ENCODE assay signal across 17 cellular contexts in the genomic region with DNA sequence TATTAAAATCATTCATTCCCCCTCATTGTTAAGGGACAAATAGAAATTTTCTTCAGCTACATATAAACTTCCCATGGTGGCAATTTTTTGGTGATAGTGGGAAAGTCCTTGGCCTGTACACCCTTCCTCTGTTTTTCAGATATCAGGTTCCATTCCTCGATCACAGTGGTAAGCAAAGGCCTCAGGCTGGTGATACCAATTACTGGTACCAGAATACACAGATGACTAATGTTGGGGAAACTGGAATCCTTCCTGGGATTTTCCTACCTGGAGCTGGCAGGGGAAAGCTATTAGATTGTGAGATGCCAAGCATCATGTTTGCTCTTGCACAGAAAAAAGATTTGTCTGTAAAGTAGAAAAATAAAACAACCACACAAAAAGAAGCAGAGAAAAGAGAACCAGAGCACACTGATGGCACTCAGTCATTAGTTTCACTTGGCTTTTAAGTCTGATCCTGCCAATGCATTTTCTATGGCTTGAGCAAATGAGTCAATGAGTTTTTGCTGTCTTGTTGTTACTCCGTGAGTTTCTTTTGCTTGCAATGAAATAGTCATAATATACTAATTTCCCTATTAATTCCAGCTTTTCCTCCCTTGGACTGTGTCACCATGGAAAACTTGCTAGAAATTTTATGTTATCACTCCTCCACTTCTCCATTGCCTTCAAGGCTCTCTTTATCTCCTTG.
DNase-seq lines count a peak whose midpoint lies in the region; ATAC-seq and TF ChIP-seq lines count a peak whose summit lies in the region.
"Had no signal": no experiment of that assay in that cellular context is flagged by ENCODE, and none has a peak within 500 bp of the region (broad histone marks: within the 10 kb centered on the region; RNA-seq: fewer than 3 reads in every experiment).

No MANE protein-coding gene starts in this region.

- H3K79me2 ChIP-seq in SK-N-SH (ENCODE audit: insufficient read depth) = peaks cover 49% of the 10 kb centered on the region

- H3K4me3 ChIP-seq in SK-N-SH (ENCODE audit: low read depth in 2 of 2, low read length in 1 of 2) (no peak overlapping the region), lower leg skin (ENCODE audit: low read depth, poor library complexity, severe bottlenecking) (no peak overlapping the region)
- H3K4me3 ChIP-seq: SK-N-MC had no signal

- POLR2A ChIA-PET in SK-N-SH (lab: Yijun Ruan, JAX) (no interaction called here), RWPE1 (lab: Yijun Ruan, JAX; ENCODE audit: low non-redundant PET) (no interaction called here)

- H4K20me1 ChIP-seq in SK-N-SH (ENCODE audit: insufficient read depth) = no peaks in the 10 kb centered on the region

- no peaks in the 10 kb centered on the region for H3K36me3 ChIP-seq in SK-N-SH (replicated peaks in 1 of 2; ENCODE audit: control insufficient read depth in 1 of 2, insufficient read depth in 2 of 2, low read length in 1 of 2)

- no peak for TF ChIP-seq POLR2A in lower leg skin (IDR thresholded peaks at IDR 0.05)

- CTCF ChIA-PET in SK-N-SH (lab: Yijun Ruan, JAX) (interaction anchor here (0.7 to 2.1 kb wide), 3 partner anchors 15 to 327 kb away, joined by 3 to 6 read pairs (median 3); no protein-coding TSS in a partner anchor), RWPE1 (lab: Yijun Ruan, JAX) (no interaction called here)

- no peaks in the 10 kb centered on the region for H3K9me2 ChIP-seq in SK-N-SH

- no peak overlapping the region for H2AFZ ChIP-seq in SK-N-SH (ENCODE audit: low read depth)

- peaks cover 11% of the 10 kb centered on the region for H3K9me3 Mint-ChIP-seq in glutamatergic neuron (ENCODE audit: unreplicated experiment)
- peaks cover 15% of the 10 kb centered on the region for H3K9me3 Mint-ChIP-seq in stimulated activated effector memory CD8-positive, alpha-beta T cell treated with anti-CD3 and anti-CD28 coated beads, Interleukin-12 subunit alpha, Interleukin-12 subunit beta, amount 100 ng/mL, for 72 hours
- H3K9me3 Mint-ChIP-seq: T-helper 1 cell treated with Interleukin-12 subunit alpha and Interleukin-12 subunit beta and Interleukin-4 antibody, amounts not matched to agents 30 μg/mL and 1 μg/mL, for 36 hours had no signal

- H3K9ac ChIP-seq in SK-N-SH = no peak overlapping the region

- peaks cover 12 to 13% of the 10 kb centered on the region in 2 experiments; a peak in 2 of 4 replicates for H3K4me1 ChIP-seq in SK-N-SH (ENCODE audit: control insufficient read depth in 1 of 2, insufficient read depth in 2 of 2, low read depth in 1 of 2, low read length in 1 of 2)

- H3K27ac Mint-ChIP-seq in glutamatergic neuron (ENCODE audit: unreplicated experiment) = peak overlapping the region; percentile 16
- H3K27ac Mint-ChIP-seq in stimulated activated effector memory CD8-positive, alpha-beta T cell treated with anti-CD3 and anti-CD28 coated beads, Interleukin-12 subunit alpha, Interleukin-12 subunit beta, amount 100 ng/mL, for 72 hours = no peak overlapping the region
- H3K27ac Mint-ChIP-seq: T-helper 1 cell treated with Interleukin-12 subunit alpha and Interleukin-12 subunit beta and Interleukin-4 antibody, amounts not matched to agents 30 μg/mL and 1 μg/mL, for 36 hours had no signal

- no peak overlapping the region for H3K4me3 Mint-ChIP-seq in glutamatergic neuron (ENCODE audit: unreplicated experiment)
- no peak overlapping the region for H3K4me3 Mint-ChIP-seq in stimulated activated effector memory CD8-positive, alpha-beta T cell treated with anti-CD3 and anti-CD28 coated beads, Interleukin-12 subunit alpha, Interleukin-12 subunit beta, amount 100 ng/mL, for 72 hours
- H3K4me3 Mint-ChIP-seq: T-helper 1 cell treated with Interleukin-12 subunit alpha and Interleukin-12 subunit beta and Interleukin-4 antibody, amounts not matched to agents 30 μg/mL and 1 μg/mL, for 36 hours had no signal

- peaks cover 6% of the 10 kb centered on the region for H3K27me3 Mint-ChIP-seq in glutamatergic neuron (ENCODE audit: unreplicated experiment)

- H3K27me3 ChIP-seq in SK-N-SH (ENCODE audit: insufficient read depth) = no peaks in the 10 kb centered on the region

- peaks cover 56% of the 10 kb centered on the region for H3K4me1 Mint-ChIP-seq in glutamatergic neuron (ENCODE audit: low read depth, unreplicated experiment)
- no peaks in the 10 kb centered on the region for H3K4me1 Mint-ChIP-seq in stimulated activated effector memory CD8-positive, alpha-beta T cell treated with anti-CD3 and anti-CD28 coated beads, Interleukin-12 subunit alpha, Interleukin-12 subunit beta, amount 100 ng/mL, for 72 hours

- no peak for DNase-seq in SK-N-SH
- peak; percentile 8 for DNase-seq in RWPE1 (ENCODE audit: low spot score)
- DNase-seq in glutamatergic neuron = no peak
- DNase-seq in lower leg skin (ENCODE audit: low spot score in 2 of 2) = no peak
- no peak for DNase-seq in effector CD8-positive, alpha-beta T cell (lab: John Stamatoyannopoulos, UW)
- no peak for DNase-seq in stimulated activated effector memory CD8-positive, alpha-beta T cell treated with anti-CD3 and anti-CD28 coated beads, Interleukin-12 subunit alpha, Interleukin-12 subunit beta, amount 100 ng/mL, for 72 hours (ENCODE audit: low spot score in 2 of 2)
- DNase-seq: Karpas-422; NCI-H1436; NCI-H2029 treated with DMSO at 0.1 percent for 48 hours; NCI-H526; NK-92 treated with Interleukin-12 subunit alpha and Interleukin-12 subunit beta, amount 100 ng/mL, for 24 hours; OCI-M1 had no signal

- peak overlapping the region in 1 of 2 experiments; percentile 38; a peak in 2 of 4 replicates for H3K27ac ChIP-seq in SK-N-SH (ENCODE audit: low read depth in 2 of 2, low read length in 1 of 2)
- no peak overlapping the region for H3K27ac ChIP-seq in RWPE1
- H3K27ac ChIP-seq: SK-N-MC had no signal

- H3K9me3 ChIP-seq in SK-N-SH = no peaks in the 10 kb centered on the region

- H3F3A ChIP-seq in SK-N-SH (replicated peaks; ENCODE audit: insufficient read depth) = peaks cover 33% of the 10 kb centered on the region

- ATAC-seq in SK-N-SH treated with all-trans-retinoic acid at 6 μM for 48 hours (no peak), HG02884 (IDR thresholded peaks at IDR 0.05; ENCODE audit: unreplicated experiment) (no peak)
- ATAC-seq in stimulated activated effector memory CD8-positive, alpha-beta T cell treated with anti-CD3 and anti-CD28 coated beads, Interleukin-12 subunit alpha, Interleukin-12 subunit beta, amount 100 ng/mL, for 72 hours = no peak
- ATAC-seq: Right ventricle myocardium inferior had no signal

- TF ChIP-seq CTCF in SK-N-SH (IDR thresholded peaks at IDR 0.05) = no peak
- no peak for TF ChIP-seq CTCF in RWPE1 (conservative IDR thresholded peaks at IDR 0.05; ENCODE audit: low read depth)
- no peak for TF ChIP-seq CTCF in glutamatergic neuron (IDR thresholded peaks at IDR 0.05; ENCODE audit: partially characterized antibody, unreplicated experiment)
- no peak for TF ChIP-seq CTCF in lower leg skin (IDR thresholded peaks at IDR 0.05)

- H3K4me2 ChIP-seq in SK-N-SH = no peak overlapping the region

- H3K36me3 Mint-ChIP-seq in glutamatergic neuron (ENCODE audit: unreplicated experiment) = no peaks in the 10 kb centered on the region
- no peaks in the 10 kb centered on the region for H3K36me3 Mint-ChIP-seq in stimulated activated effector memory CD8-positive, alpha-beta T cell treated with anti-CD3 and anti-CD28 coated beads, Interleukin-12 subunit alpha, Interleukin-12 subunit beta, amount 100 ng/mL, for 72 hours

- 60% methylated on average over 2 of the region's 2 CpGs for WGBS in SK-N-SH (ENCODE audit: low lambda C conversion rate)
- WGBS in lower leg skin, 2 donors = 59 to 67% methylated on average over 2 of the region's 2 CpGs

- intact Hi-C loops in lower leg skin (cut with DNase I; ENCODE audit: low total_unique reads) = no loop called here

- TF ChIP-seq RAD21 in SK-N-SH (IDR thresholded peaks at IDR 0.05; ENCODE audit: low read length) = no peak

- no peak for TF ChIP-seq EP300 in SK-N-SH (IDR thresholded peaks at IDR 0.05; ENCODE audit: borderline replicate concordance in 1 of 2, low read depth in 1 of 2, low read length in 1 of 2)

TF ChIP-seq in SK-N-SH, 30 proteins besides CTCF, POLR2A, EP300 and RAD21:
- peak; percentile 25; the same call in 1 of the 2 replicates for TF ChIP-seq TCF12 (IDR thresholded peaks at IDR 0.05)
- TF ChIP-seq TAF1 (IDR thresholded peaks at IDR 0.05; ENCODE audit: borderline replicate concordance, low read depth, low read length) = no peak
- TF ChIP-seq USF1 (IDR thresholded peaks at IDR 0.05; ENCODE audit: borderline replicate concordance, low read depth) = no peak

TF ChIP-seq in SK-N-SH treated with all-trans-retinoic acid at 6 μM for 48 hours, 23 proteins besides CTCF, POLR2A, EP300 and RAD21 (continues in another document):
- TF ChIP-seq ZC3H10 (CRISPR knock-in tag; IDR thresholded peaks at IDR 0.05) (no peak), ZNF8 (CRISPR knock-in tag; IDR thresholded peaks at IDR 0.05) (no peak), OSR1 (CRISPR knock-in tag; IDR thresholded peaks at IDR 0.05) (no peak), PATZ1 (CRISPR knock-in tag; IDR thresholded peaks at IDR 0.05; ENCODE audit: borderline replicate concordance) (no peak)
